Comparison of ENCODE assay signal across 34 cellular contexts in genomic region chr10:113529575-113529974, GRCh38. TPM values are rescaled to one million over a fixed set of nuclear protein-coding genes. Genes with fewer than 3 reads are reported as not detected.
"Had no signal": no experiment of that assay in that cellular context is flagged by ENCODE, and none has a peak within 500 bp of the region (broad histone marks: within the 10 kb centered on the region; RNA-seq: fewer than 3 reads in every experiment).

No MANE protein-coding gene starts in this region.

- H3K27me3 Mint-ChIP-seq: activated CD4-positive, alpha-beta T cell treated with anti-CD3 and anti-CD28 coated beads, Interleukin-2, amount 10 ng/mL, durations not matched to agents 7 days and 5 days had no signal

- H3K27ac ChIP-seq: adrenal gland, body of pancreas, colonic mucosa, epithelial cell of prostate, esophagus squamous epithelium, gastroesophageal sphincter had no signal

- H3K4me1 Mint-ChIP-seq: activated naive CD8-positive, alpha-beta T cell treated with anti-CD3 and anti-CD28 coated beads, Interleukin-2, amount 50 U/mL, for 24 hours; activated T-helper 17 cell treated with anti-CD3 and anti-CD28 coated beads, Interleukin-2, amount 50 U/mL, for 72 hours; WTC11 had no signal

- FAIRE-seq: endometrium, endothelial cell of umbilical vein had no signal

- H3K4me3 Mint-ChIP-seq: activated CD4-positive, alpha-beta memory T cell treated with anti-CD3 and anti-CD28 coated beads, Interleukin-2, amount 10 ng/mL, durations not matched to agents 7 days and 5 days; activated CD4-positive, alpha-beta T cell treated with anti-CD3 and anti-CD28 coated beads, Interleukin-2, amount 10 ng/mL, durations not matched to agents 7 days and 5 days; activated naive CD8-positive, alpha-beta T cell; activated naive CD8-positive, alpha-beta T cell treated with anti-CD3 and anti-CD28 coated beads, Interleukin-2, amount 50 U/mL, for 24 hours; activated T-cell treated with anti-CD3 and anti-CD28 coated beads, Interleukin-2, amount 50 U/mL, for 4 hours; activated T-helper 17 cell treated with anti-CD3 and anti-CD28 coated beads, Interleukin-2, amount 50 U/mL, for 72 hours; WTC11 had no signal

- H3K9me3 ChIP-seq: adrenal gland, body of pancreas, colonic mucosa, esophagus squamous epithelium, gastroesophageal sphincter had no signal

- H3K27me3 ChIP-seq: body of pancreas, colonic mucosa had no signal

- H3K36me3 ChIP-seq: adrenal gland, colonic mucosa, esophagus squamous epithelium, gastroesophageal sphincter had no signal

- H3K4me3 ChIP-seq: adrenal gland, body of pancreas, colonic mucosa, esophagus squamous epithelium, gastroesophageal sphincter had no signal

- H3K36me3 Mint-ChIP-seq: activated naive CD8-positive, alpha-beta T cell; WTC11 had no signal

- ATAC-seq: activated naive CD8-positive, alpha-beta T cell treated with anti-CD3 and anti-CD28 coated beads, Interleukin-2, amount 50 U/mL, for 24 hours; activated T-cell treated with anti-CD3 and anti-CD28 coated beads, Interleukin-2, amount 50 U/mL, for 4 hours; activated T-helper 17 cell treated with anti-CD3 and anti-CD28 coated beads, Interleukin-2, amount 50 U/mL, for 72 hours; body of pancreas; gastroesophageal sphincter; WTC11 had no signal

- DNase-seq: activated CD4-positive, alpha-beta memory T cell treated with anti-CD3 and anti-CD28 coated beads, Interleukin-2, amount 10 ng/mL, durations not matched to agents 7 days and 5 days; activated CD4-positive, alpha-beta T cell treated with anti-CD3 and anti-CD28 coated beads for 1 hour; activated CD4-positive, alpha-beta T cell treated with anti-CD3 and anti-CD28 coated beads for 4 hours; activated CD4-positive, alpha-beta T cell treated with anti-CD3 and anti-CD28 coated beads, Interleukin-2, amount 10 ng/mL, durations not matched to agents 7 days and 5 days; activated CD4-positive, alpha-beta T cell treated with anti-CD3 and anti-CD28 coated beads, Interleukin-2, amount 50 U/mL, for 4 hours; activated effector memory CD4-positive, alpha-beta T cell treated with Interleukin-2 at 50 U/mL for 16 hours; activated gamma-delta T cell treated with Interleukin-2 at 50 U/mL for 16 hours; activated naive CD4-positive, alpha-beta T cell treated with anti-CD3 and anti-CD28 coated beads, Interleukin-2, amount 50 U/mL, for 16 hours; activated naive CD4-positive, alpha-beta T cell treated with Interleukin-2 at 50 U/mL for 16 hours; activated naive CD8-positive, alpha-beta T cell treated with anti-CD3 and anti-CD28 coated beads, Interleukin-2, amount 50 U/mL, for 24 hours; activated T-cell treated with anti-CD3 and anti-CD28 coated beads, Interleukin-2, amount 50 U/mL, for 4 hours; adrenal gland; amygdala; body of pancreas; central memory CD4-positive, alpha-beta T cell; cerebellar nuclear complex; colonic mucosa; effector CD8-positive, alpha-beta T cell; esophagus squamous epithelium; foreskin melanocyte; T-helper 2 cell had no signal

- H3K9me3 Mint-ChIP-seq: activated CD4-positive, alpha-beta memory T cell treated with anti-CD3 and anti-CD28 coated beads, Interleukin-2, amount 10 ng/mL, durations not matched to agents 7 days and 5 days; activated CD4-positive, alpha-beta T cell treated with anti-CD3 and anti-CD28 coated beads, Interleukin-2, amount 10 ng/mL, durations not matched to agents 7 days and 5 days; activated naive CD8-positive, alpha-beta T cell treated with anti-CD3 and anti-CD28 coated beads, Interleukin-2, amount 50 U/mL, for 24 hours; activated T-cell treated with anti-CD3 and anti-CD28 coated beads, Interleukin-2, amount 50 U/mL, for 4 hours; activated T-helper 17 cell treated with anti-CD3 and anti-CD28 coated beads, Interleukin-2, amount 50 U/mL, for 72 hours; WTC11 had no signal

- H3K27ac Mint-ChIP-seq: activated CD4-positive, alpha-beta memory T cell treated with anti-CD3 and anti-CD28 coated beads, Interleukin-2, amount 10 ng/mL, durations not matched to agents 7 days and 5 days; activated CD4-positive, alpha-beta T cell treated with anti-CD3 and anti-CD28 coated beads, Interleukin-2, amount 10 ng/mL, durations not matched to agents 7 days and 5 days; activated naive CD8-positive, alpha-beta T cell; activated naive CD8-positive, alpha-beta T cell treated with anti-CD3 and anti-CD28 coated beads, Interleukin-2, amount 50 U/mL, for 24 hours; activated T-helper 17 cell treated with anti-CD3 and anti-CD28 coated beads, Interleukin-2, amount 50 U/mL, for 72 hours; WTC11 had no signal

- H3K4me1 ChIP-seq: adrenal gland, body of pancreas, colonic mucosa, esophagus squamous epithelium, gastroesophageal sphincter had no signal

RNA-seq across cellular contexts. Expression of gene HABP2, which starts 23.3 kb away (rescaled TPM):
- total RNA-seq: activated CD4-positive, alpha-beta memory T cell treated with anti-CD3 and anti-CD28 coated beads, Interleukin-2, amount 10 ng/mL, durations not matched to agents 7 days and 5 days; activated CD4-positive, alpha-beta T cell treated with anti-CD3 and anti-CD28 coated beads, Interleukin-2, amount 10 ng/mL, durations not matched to agents 7 days and 5 days; activated T-helper 17 cell treated with anti-CD3 and anti-CD28 coated beads, Interleukin-2, amount 50 U/mL, for 72 hours; aorta; dermis microvascular lymphatic vessel endothelial cell; endothelial cell of umbilical vein; fibroblast of lung; fibroblast of villous mesenchyme; gastroesophageal sphincter; T-helper 1 cell treated with Interleukin-12 subunit alpha and Interleukin-12 subunit beta and Interleukin-4 antibody, amounts not matched to agents 30 ng/mL and 1 ng/mL, for 36 hours had no signal
- polyA plus RNA-seq: aorta, esophagus, fibroblast of lung had no signal
